ENCODE assay signal across 14 cellular contexts in the genomic region with DNA sequence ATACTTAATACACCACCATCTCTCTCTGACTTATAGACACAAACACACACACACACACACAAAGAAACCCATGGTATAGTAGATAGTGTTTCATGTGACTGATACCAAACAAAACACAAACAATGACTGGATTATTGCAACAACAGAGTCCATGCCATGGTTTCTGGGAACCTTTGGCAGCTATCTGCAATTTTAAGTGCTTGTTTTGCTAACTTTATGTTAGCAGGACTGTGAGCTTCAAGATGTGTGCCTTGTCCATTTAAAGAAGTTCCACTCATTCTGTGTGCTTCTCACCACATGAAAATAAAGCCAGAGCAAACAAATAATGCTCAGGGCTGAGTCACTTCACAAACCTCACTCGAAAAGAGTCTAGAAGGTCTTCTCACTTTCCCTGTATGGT. TPM values are rescaled to one million over a fixed set of nuclear protein-coding genes. Genes with fewer than 3 reads are reported as not detected.
DNase-seq lines count a peak whose midpoint lies in the region; ATAC-seq and TF ChIP-seq lines count a peak whose summit lies in the region.
"Had no signal": no experiment of that assay in that cellular context is flagged by ENCODE, and none has a peak within 500 bp of the region (broad histone marks: within the 10 kb centered on the region; RNA-seq: fewer than 3 reads in every experiment).

No MANE protein-coding gene starts in this region.

- H3K27ac ChIP-seq in epithelial cell of prostate (peak overlapping the region; percentile 8), SK-N-SH (ENCODE audit: low read depth in 2 of 2, low read length in 1 of 2) (no peak overlapping the region)

- H3K4me2 ChIP-seq in SK-N-SH: no peak overlapping the region

- no peak for ATAC-seq in GM18517 (IDR thresholded peaks at IDR 0.05; ENCODE audit: unreplicated experiment)
- ATAC-seq: left ventricle myocardium superior had no signal

- peak; percentile 83 for DNase-seq in DMS53 (lab: John Stamatoyannopoulos, UW)
- DNase-seq in NCI-H2196 (lab: John Stamatoyannopoulos, UW; ENCODE audit: unreplicated experiment): peak; percentile 87
- no peak for DNase-seq in epithelial cell of prostate (ENCODE audit: low read depth, low spot score)
- peak; percentile 13 for DNase-seq in myocyte (ENCODE audit: low read depth)
- DNase-seq in SK-N-SH: no peak
- no peak for DNase-seq in activated T-cell treated with anti-CD3 and anti-CD28 coated beads, Interleukin-2, amount 50 U/mL, for 48 hours
- DNase-seq in GM19240 (ENCODE audit: insufficient read length, low spot score): no peak
- DNase-seq: activated CD4-positive, alpha-beta T cell treated with anti-CD3 and anti-CD28 coated beads for 48 hours; left ventricle myocardium superior; NCI-H1417; T-helper 1 cell had no signal

- CTCF ChIA-PET in SK-N-SH (lab: Yijun Ruan, JAX): interaction anchor here (1.4 to 1.9 kb wide), 2 partner anchors 17 to 40 kb away, joined by 3 to 5 read pairs; no protein-coding TSS in a partner anchor

- no peak for TF ChIP-seq RAD21 in SK-N-SH (IDR thresholded peaks at IDR 0.05; ENCODE audit: low read length)

- H2AFZ ChIP-seq in SK-N-SH (ENCODE audit: low read depth): no peak overlapping the region

- 60% methylated on average over 1 of the region's 1 CpG for WGBS in SK-N-SH (ENCODE audit: low lambda C conversion rate)

- H3K4me1 ChIP-seq in SK-N-SH (ENCODE audit: control insufficient read depth in 1 of 2, insufficient read depth in 2 of 2, low read depth in 1 of 2, low read length in 1 of 2): no peaks in the 10 kb centered on the region

- no peaks in the 10 kb centered on the region for H4K20me1 ChIP-seq in SK-N-SH (ENCODE audit: insufficient read depth)

- H3K9me3 ChIP-seq in SK-N-SH: no peaks in the 10 kb centered on the region

- H3K9ac ChIP-seq in SK-N-SH: no peak overlapping the region

- TF ChIP-seq CTCF in SK-N-SH (IDR thresholded peaks at IDR 0.05): no peak

- TF ChIP-seq EP300 in SK-N-SH (IDR thresholded peaks at IDR 0.05; ENCODE audit: borderline replicate concordance in 1 of 2, low read depth in 1 of 2, low read length in 1 of 2): no peak

- POLR2A ChIA-PET in SK-N-SH (lab: Yijun Ruan, JAX): no interaction called here

- no peaks in the 10 kb centered on the region for H3K9me2 ChIP-seq in SK-N-SH

- H3K79me2 ChIP-seq in SK-N-SH (ENCODE audit: insufficient read depth): no peaks in the 10 kb centered on the region

- no peak overlapping the region for H3K4me3 ChIP-seq in SK-N-SH (ENCODE audit: low read depth in 2 of 2, low read length in 1 of 2)

- H3K27me3 ChIP-seq in SK-N-SH (ENCODE audit: insufficient read depth): peaks cover 3% of the 10 kb centered on the region; the same call in 1 of the 2 replicates

- no peaks in the 10 kb centered on the region for H3K36me3 ChIP-seq in SK-N-SH (replicated peaks in 1 of 2; ENCODE audit: control insufficient read depth in 1 of 2, insufficient read depth in 2 of 2, low read length in 1 of 2)

- no peaks in the 10 kb centered on the region for H3F3A ChIP-seq in SK-N-SH (replicated peaks; ENCODE audit: insufficient read depth)

TF ChIP-seq in SK-N-SH, 30 proteins besides CTCF, POLR2A, EP300 and RAD21:
- no peak for TF ChIP-seq SIN3A (IDR thresholded peaks at IDR 0.05; ENCODE audit: borderline replicate concordance, low read depth, low read length)
- no peak for TF ChIP-seq FOSL2 (IDR thresholded peaks at IDR 0.05; ENCODE audit: borderline replicate concordance, low read depth)
- TF ChIP-seq RCOR1 (IDR thresholded peaks at IDR 0.05; ENCODE audit: low read length): no peak
- TF ChIP-seq FOXJ3 (CRISPR knock-in tag; IDR thresholded peaks at IDR 0.05): no peak
- no peak for TF ChIP-seq YY1 (IDR thresholded peaks at IDR 0.05; ENCODE audit: low read depth)
- no peak for TF ChIP-seq TEAD4 (IDR thresholded peaks at IDR 0.05; ENCODE audit: borderline replicate concordance, insufficient read depth)
- TF ChIP-seq JUND (IDR thresholded peaks at IDR 0.05): no peak
- TF ChIP-seq RFX5 (IDR thresholded peaks at IDR 0.05; ENCODE audit: low read length): no peak
- TF ChIP-seq, protein P1, sequence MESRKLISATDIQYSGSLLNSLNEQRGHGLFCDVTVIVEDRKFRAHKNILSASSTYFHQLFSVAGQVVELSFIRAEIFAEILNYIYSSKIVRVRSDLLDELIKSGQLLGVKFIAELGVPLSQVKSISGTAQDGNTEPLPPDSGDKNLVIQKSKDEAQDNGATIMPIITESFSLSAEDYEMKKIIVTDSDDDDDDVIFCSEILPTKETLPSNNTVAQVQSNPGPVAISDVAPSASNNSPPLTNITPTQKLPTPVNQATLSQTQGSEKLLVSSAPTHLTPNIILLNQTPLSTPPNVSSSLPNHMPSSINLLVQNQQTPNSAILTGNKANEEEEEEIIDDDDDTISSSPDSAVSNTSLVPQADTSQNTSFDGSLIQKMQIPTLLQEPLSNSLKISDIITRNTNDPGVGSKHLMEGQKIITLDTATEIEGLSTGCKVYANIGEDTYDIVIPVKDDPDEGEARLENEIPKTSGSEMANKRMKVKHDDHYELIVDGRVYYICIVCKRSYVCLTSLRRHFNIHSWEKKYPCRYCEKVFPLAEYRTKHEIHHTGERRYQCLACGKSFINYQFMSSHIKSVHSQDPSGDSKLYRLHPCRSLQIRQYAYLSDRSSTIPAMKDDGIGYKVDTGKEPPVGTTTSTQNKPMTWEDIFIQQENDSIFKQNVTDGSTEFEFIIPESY (IDR thresholded peaks at IDR 0.05; ENCODE audit: borderline replicate concordance, low read depth): no peak

RNA-seq across cellular contexts. Expression of gene LURAP1L, which starts 15.1 kb away (rescaled TPM):
- 9.3 and 9.4 TPM in 2 replicates for total RNA-seq in myocyte
- polyA plus RNA-seq in myocyte (2012): 13.4 TPM
- 3.4 and 4.0 TPM in 2 replicates for polyA plus RNA-seq in SK-N-SH (2012; rRNA removed)
- 2.8 and 2.9 TPM in 2 replicates for polyA plus RNA-seq in SK-N-SH (2012; cell fraction: cytosol; rRNA removed)
- 5.0 and 8.9 TPM in 2 replicates for polyA plus RNA-seq in SK-N-SH (2012; cell fraction: nucleus; rRNA removed)
- total RNA-seq: activated T-helper 2 cell treated with anti-CD3 and anti-CD28 coated beads, Interferon-gamma antibody, Interleukin-2, Interleukin-4, amounts not matched to agents 10 μg/mL and 5 μg/mL and 100 μg/mL, durations not matched to agents 14 hours and 24 hours and 36 hours; OCI-LY7 had no signal

Comparison
In these comparisons a context has a peak if more than half of its experiments do, and no peak if none do; other contexts are left out.
1. DNase-seq: peak in DMS53 (single experiment), NCI-H2196 (single experiment) and myocyte (single experiment); none in epithelial cell of prostate (single experiment), SK-N-SH (single experiment), activated T-cell treated with anti-CD3 and anti-CD28 coated beads, Interleukin-2, amount 50 U/mL, for 48 hours (0 of 2) and GM19240 (single experiment).